19 cellular contexts compared by ENCODE assay signal in genomic region chrX:104098919-104099318, GRCh38. TPM values are rescaled to one million over a fixed set of nuclear protein-coding genes. Genes with fewer than 3 reads are reported as not detected.
"Had no signal": no experiment of that assay in that cellular context is flagged by ENCODE, and none has a peak within 500 bp of the region (broad histone marks: within the 10 kb centered on the region; RNA-seq: fewer than 3 reads in every experiment).

No MANE protein-coding gene starts in this region.

- H3K27ac Mint-ChIP-seq: activated CD4-positive, alpha-beta memory T cell treated with anti-CD3 and anti-CD28 coated beads, Interleukin-2, amount 10 ng/mL, durations not matched to agents 7 days and 5 days; activated CD4-positive, alpha-beta T cell treated with anti-CD3 and anti-CD28 coated beads for 36 hours; activated naive CD4-positive, alpha-beta T cell treated with anti-CD3 and anti-CD28 coated beads, Interleukin-2, amount 10 ng/mL, durations not matched to agents 7 days and 5 days; activated naive CD8-positive, alpha-beta T cell treated with anti-CD3 and anti-CD28 coated beads, Interleukin-2, amount 50 U/mL, for 24 hours; neural progenitor cell; WTC11 had no signal

- H3K4me2 ChIP-seq: neural progenitor cell had no signal

- H3K9ac ChIP-seq: neural progenitor cell had no signal

- H3K4me3 Mint-ChIP-seq: activated CD4-positive, alpha-beta memory T cell treated with anti-CD3 and anti-CD28 coated beads, Interleukin-2, amount 10 ng/mL, durations not matched to agents 7 days and 5 days; activated CD4-positive, alpha-beta T cell treated with anti-CD3 and anti-CD28 coated beads for 36 hours; activated naive CD4-positive, alpha-beta T cell treated with anti-CD3 and anti-CD28 coated beads, Interleukin-2, amount 10 ng/mL, durations not matched to agents 7 days and 5 days; activated naive CD8-positive, alpha-beta T cell treated with anti-CD3 and anti-CD28 coated beads, Interleukin-2, amount 50 U/mL, for 24 hours; activated T-cell treated with anti-CD3 and anti-CD28 coated beads, Interleukin-2, amount 50 U/mL, for 4 hours; naive thymus-derived CD4-positive, alpha-beta T cell; neural progenitor cell; WTC11 had no signal

- H3K27me3 ChIP-seq: esophagus muscularis mucosa had no signal

- ATAC-seq: activated CD4-positive, alpha-beta T cell treated with anti-CD3 and anti-CD28 coated beads for 36 hours; activated naive CD8-positive, alpha-beta T cell treated with anti-CD3 and anti-CD28 coated beads, Interleukin-2, amount 50 U/mL, for 24 hours; left ventricle myocardium superior; stimulated activated naive CD8-positive, alpha-beta T cell treated with anti-CD3 and anti-CD28 coated beads, Interleukin-15, Interleukin-2, amounts not matched to agents 100 U/mL and 50 U/mL, for 24 hours had no signal

- H3K36me3 ChIP-seq: esophagus muscularis mucosa, heart right ventricle, neural progenitor cell, prostate gland, tibial nerve had no signal

- H3K9me3 Mint-ChIP-seq: activated CD4-positive, alpha-beta memory T cell treated with anti-CD3 and anti-CD28 coated beads, Interleukin-2, amount 10 ng/mL, durations not matched to agents 7 days and 5 days; activated naive CD4-positive, alpha-beta T cell treated with anti-CD3 and anti-CD28 coated beads, Interleukin-2, amount 10 ng/mL, durations not matched to agents 7 days and 5 days; activated naive CD8-positive, alpha-beta T cell treated with anti-CD3 and anti-CD28 coated beads, Interleukin-2, amount 50 U/mL, for 24 hours; activated T-cell treated with anti-CD3 and anti-CD28 coated beads, Interleukin-2, amount 50 U/mL, for 4 hours; naive thymus-derived CD4-positive, alpha-beta T cell; neural progenitor cell; WTC11 had no signal

- FAIRE-seq: endothelial cell of umbilical vein, urothelium cell line had no signal

- H3K4me1 Mint-ChIP-seq: activated naive CD4-positive, alpha-beta T cell treated with anti-CD3 and anti-CD28 coated beads, Interleukin-2, amount 10 ng/mL, durations not matched to agents 7 days and 5 days; activated naive CD8-positive, alpha-beta T cell treated with anti-CD3 and anti-CD28 coated beads, Interleukin-2, amount 50 U/mL, for 24 hours; naive thymus-derived CD4-positive, alpha-beta T cell; neural progenitor cell; WTC11 had no signal

- H3K36me3 Mint-ChIP-seq: activated naive CD4-positive, alpha-beta T cell treated with anti-CD3 and anti-CD28 coated beads, Interleukin-2, amount 10 ng/mL, durations not matched to agents 7 days and 5 days; naive thymus-derived CD4-positive, alpha-beta T cell; WTC11 had no signal

- H3K4me1 ChIP-seq: esophagus muscularis mucosa, heart right ventricle, neural progenitor cell, prostate gland, tibial nerve had no signal

- H3K27ac ChIP-seq: esophagus muscularis mucosa, heart right ventricle, neural progenitor cell, prostate gland, skin epidermis, tibial nerve had no signal

- H3K4me3 ChIP-seq: esophagus muscularis mucosa, heart right ventricle, neural progenitor cell, prostate gland, skin epidermis, tibial nerve had no signal

- H3K27me3 Mint-ChIP-seq: activated CD4-positive, alpha-beta memory T cell treated with anti-CD3 and anti-CD28 coated beads, Interleukin-2, amount 10 ng/mL, durations not matched to agents 7 days and 5 days; activated naive CD8-positive, alpha-beta T cell treated with anti-CD3 and anti-CD28 coated beads, Interleukin-2, amount 50 U/mL, for 24 hours had no signal

- H3K9me3 ChIP-seq: esophagus muscularis mucosa, heart right ventricle, prostate gland, tibial nerve had no signal

- DNase-seq: activated T-cell treated with anti-CD3 and anti-CD28 coated beads, Interleukin-2, amount 50 U/mL, for 4 hours; cortex of kidney; left ventricle myocardium superior; stimulated activated naive CD8-positive, alpha-beta T cell treated with anti-CD3 and anti-CD28 coated beads, Interleukin-15, Interleukin-2, amounts not matched to agents 100 U/mL and 50 U/mL, for 24 hours had no signal

- H2AFZ ChIP-seq: neural progenitor cell had no signal

RNA-seq across cellular contexts. Expression of gene H2BW2, which starts 59.2 kb away (rescaled TPM):
- total RNA-seq: activated CD4-positive, alpha-beta memory T cell treated with anti-CD3 and anti-CD28 coated beads, Interleukin-2, amount 10 ng/mL, durations not matched to agents 7 days and 5 days; activated CD4-positive, alpha-beta T cell treated with anti-CD3 and anti-CD28 coated beads for 36 hours; activated T-cell treated with anti-CD3 and anti-CD28 coated beads, Interleukin-2, amount 50 U/mL, for 4 hours; endothelial cell of umbilical vein; esophagus muscularis mucosa; heart right ventricle; left ventricle myocardium superior; naive thymus-derived CD4-positive, alpha-beta T cell; osteocyte; tibial nerve had no signal
- polyA plus RNA-seq: endothelial cell of umbilical vein; heart right ventricle; naive thymus-derived CD4-positive, alpha-beta T cell had no signal
